1 cellular context compared by ENCODE assay signal in genomic region chr1:53732912-53733317, GRCh38.
TF ChIP-seq lines count a peak whose summit lies in the region.

No MANE protein-coding gene starts in this region.

TF ChIP-seq in HEK293, 187 proteins besides CTCF, POLR2A, EP300 and RAD21 (continued from another document):
- TF ChIP-seq, protein P1, sequence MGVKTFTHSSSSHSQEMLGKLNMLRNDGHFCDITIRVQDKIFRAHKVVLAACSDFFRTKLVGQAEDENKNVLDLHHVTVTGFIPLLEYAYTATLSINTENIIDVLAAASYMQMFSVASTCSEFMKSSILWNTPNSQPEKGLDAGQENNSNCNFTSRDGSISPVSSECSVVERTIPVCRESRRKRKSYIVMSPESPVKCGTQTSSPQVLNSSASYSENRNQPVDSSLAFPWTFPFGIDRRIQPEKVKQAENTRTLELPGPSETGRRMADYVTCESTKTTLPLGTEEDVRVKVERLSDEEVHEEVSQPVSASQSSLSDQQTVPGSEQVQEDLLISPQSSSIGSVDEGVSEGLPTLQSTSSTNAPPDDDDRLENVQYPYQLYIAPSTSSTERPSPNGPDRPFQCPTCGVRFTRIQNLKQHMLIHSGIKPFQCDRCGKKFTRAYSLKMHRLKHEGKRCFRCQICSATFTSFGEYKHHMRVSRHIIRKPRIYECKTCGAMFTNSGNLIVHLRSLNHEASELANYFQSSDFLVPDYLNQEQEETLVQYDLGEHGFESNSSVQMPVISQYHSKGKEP (tag by site-specific recombination; IDR thresholded peaks at IDR 0.05) = no peak
- TF ChIP-seq, protein P2, sequence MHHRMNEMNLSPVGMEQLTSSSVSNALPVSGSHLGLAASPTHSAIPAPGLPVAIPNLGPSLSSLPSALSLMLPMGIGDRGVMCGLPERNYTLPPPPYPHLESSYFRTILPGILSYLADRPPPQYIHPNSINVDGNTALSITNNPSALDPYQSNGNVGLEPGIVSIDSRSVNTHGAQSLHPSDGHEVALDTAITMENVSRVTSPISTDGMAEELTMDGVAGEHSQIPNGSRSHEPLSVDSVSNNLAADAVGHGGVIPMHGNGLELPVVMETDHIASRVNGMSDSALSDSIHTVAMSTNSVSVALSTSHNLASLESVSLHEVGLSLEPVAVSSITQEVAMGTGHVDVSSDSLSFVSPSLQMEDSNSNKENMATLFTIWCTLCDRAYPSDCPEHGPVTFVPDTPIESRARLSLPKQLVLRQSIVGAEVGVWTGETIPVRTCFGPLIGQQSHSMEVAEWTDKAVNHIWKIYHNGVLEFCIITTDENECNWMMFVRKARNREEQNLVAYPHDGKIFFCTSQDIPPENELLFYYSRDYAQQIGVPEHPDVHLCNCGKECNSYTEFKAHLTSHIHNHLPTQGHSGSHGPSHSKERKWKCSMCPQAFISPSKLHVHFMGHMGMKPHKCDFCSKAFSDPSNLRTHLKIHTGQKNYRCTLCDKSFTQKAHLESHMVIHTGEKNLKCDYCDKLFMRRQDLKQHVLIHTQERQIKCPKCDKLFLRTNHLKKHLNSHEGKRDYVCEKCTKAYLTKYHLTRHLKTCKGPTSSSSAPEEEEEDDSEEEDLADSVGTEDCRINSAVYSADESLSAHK (tag by site-specific recombination; IDR thresholded peaks at IDR 0.05) = peak; percentile 64; the same call in 1 of the 2 replicates
- TF ChIP-seq HOXA7 (CRISPR knock-in tag; IDR thresholded peaks at IDR 0.05; ENCODE audit: borderline replicate concordance) (no peak), ZNF677 (tag by site-specific recombination; IDR thresholded peaks at IDR 0.05) (no peak), ZNF513 (tag by site-specific recombination; IDR thresholded peaks at IDR 0.05) (no peak), ZNF416 (tag by site-specific recombination; IDR thresholded peaks at IDR 0.05) (no peak), ZNF664 (tag by site-specific recombination; IDR thresholded peaks at IDR 0.05) (no peak), ZNF521 (tag by site-specific recombination; IDR thresholded peaks at IDR 0.05) (no peak), ZBTB20 (tag by site-specific recombination; IDR thresholded peaks at IDR 0.05) (no peak), ZNF341 (tag by site-specific recombination; IDR thresholded peaks at IDR 0.05; ENCODE audit: low read depth) (no peak), ZSCAN23 (tag by site-specific recombination; IDR thresholded peaks at IDR 0.05) (no peak), ZNF530 (tag by site-specific recombination; IDR thresholded peaks at IDR 0.05; ENCODE audit: low read depth) (no peak), OSR2 (tag by site-specific recombination; IDR thresholded peaks at IDR 0.05) (peak; percentile 36; the same call in 1 of the 2 replicates), ZNF621 (tag by site-specific recombination; IDR thresholded peaks at IDR 0.05) (no peak), ZFP69B (tag by site-specific recombination; IDR thresholded peaks at IDR 0.05) (no peak), MYNN (tag by site-specific recombination; IDR thresholded peaks at IDR 0.05; ENCODE audit: borderline replicate concordance) (no peak), ZNF792 (tag by site-specific recombination; IDR thresholded peaks at IDR 0.05) (no peak), ZBTB7A (tag by site-specific recombination; IDR thresholded peaks at IDR 0.05; ENCODE audit: low read depth) (no peak), ZNF658 (tag by site-specific recombination; IDR thresholded peaks at IDR 0.05) (no peak), IKZF3 (tag by site-specific recombination; IDR thresholded peaks at IDR 0.05) (peak; percentile 83), GFI1B (tag by site-specific recombination; IDR thresholded peaks at IDR 0.05) (no peak), GLIS1 (tag by site-specific recombination; IDR thresholded peaks at IDR 0.05) (no peak), ZNF768 (tag by site-specific recombination; IDR thresholded peaks at IDR 0.05) (no peak), HOXC10 (CRISPR knock-in tag; IDR thresholded peaks at IDR 0.05) (no peak), HOXD13 (CRISPR knock-in tag; IDR thresholded peaks at IDR 0.05; ENCODE audit: borderline replicate concordance) (no peak), ZNF777 (tag by site-specific recombination; IDR thresholded peaks at IDR 0.05; ENCODE audit: borderline replicate concordance) (no peak), ZNF155 (tag by site-specific recombination; IDR thresholded peaks at IDR 0.05) (no peak), ZNF184 (tag by site-specific recombination; IDR thresholded peaks at IDR 0.05) (no peak), ZNF391 (tag by site-specific recombination; IDR thresholded peaks at IDR 0.05; ENCODE audit: borderline replicate concordance, low read depth) (peak; percentile 41; the same call in 1 of the 2 replicates), ZNF2 (tag by site-specific recombination; IDR thresholded peaks at IDR 0.05) (peak; percentile 30; the same call in 1 of the 2 replicates)
- TF ChIP-seq, protein P3, sequence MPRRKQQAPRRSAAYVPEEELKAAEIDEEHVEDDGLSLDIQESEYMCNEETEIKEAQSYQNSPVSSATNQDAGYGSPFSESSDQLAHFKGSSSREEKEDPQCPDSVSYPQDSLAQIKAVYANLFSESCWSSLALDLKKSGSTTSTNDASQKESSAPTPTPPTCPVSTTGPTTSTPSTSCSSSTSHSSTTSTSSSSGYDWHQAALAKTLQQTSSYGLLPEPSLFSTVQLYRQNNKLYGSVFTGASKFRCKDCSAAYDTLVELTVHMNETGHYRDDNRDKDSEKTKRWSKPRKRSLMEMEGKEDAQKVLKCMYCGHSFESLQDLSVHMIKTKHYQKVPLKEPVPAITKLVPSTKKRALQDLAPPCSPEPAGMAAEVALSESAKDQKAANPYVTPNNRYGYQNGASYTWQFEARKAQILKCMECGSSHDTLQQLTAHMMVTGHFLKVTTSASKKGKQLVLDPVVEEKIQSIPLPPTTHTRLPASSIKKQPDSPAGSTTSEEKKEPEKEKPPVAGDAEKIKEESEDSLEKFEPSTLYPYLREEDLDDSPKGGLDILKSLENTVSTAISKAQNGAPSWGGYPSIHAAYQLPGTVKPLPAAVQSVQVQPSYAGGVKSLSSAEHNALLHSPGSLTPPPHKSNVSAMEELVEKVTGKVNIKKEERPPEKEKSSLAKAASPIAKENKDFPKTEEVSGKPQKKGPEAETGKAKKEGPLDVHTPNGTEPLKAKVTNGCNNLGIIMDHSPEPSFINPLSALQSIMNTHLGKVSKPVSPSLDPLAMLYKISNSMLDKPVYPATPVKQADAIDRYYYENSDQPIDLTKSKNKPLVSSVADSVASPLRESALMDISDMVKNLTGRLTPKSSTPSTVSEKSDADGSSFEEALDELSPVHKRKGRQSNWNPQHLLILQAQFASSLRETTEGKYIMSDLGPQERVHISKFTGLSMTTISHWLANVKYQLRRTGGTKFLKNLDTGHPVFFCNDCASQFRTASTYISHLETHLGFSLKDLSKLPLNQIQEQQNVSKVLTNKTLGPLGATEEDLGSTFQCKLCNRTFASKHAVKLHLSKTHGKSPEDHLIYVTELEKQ (tag by site-specific recombination; IDR thresholded peaks at IDR 0.05; ENCODE audit: borderline replicate concordance) = no peak
- TF ChIP-seq, protein P4, sequence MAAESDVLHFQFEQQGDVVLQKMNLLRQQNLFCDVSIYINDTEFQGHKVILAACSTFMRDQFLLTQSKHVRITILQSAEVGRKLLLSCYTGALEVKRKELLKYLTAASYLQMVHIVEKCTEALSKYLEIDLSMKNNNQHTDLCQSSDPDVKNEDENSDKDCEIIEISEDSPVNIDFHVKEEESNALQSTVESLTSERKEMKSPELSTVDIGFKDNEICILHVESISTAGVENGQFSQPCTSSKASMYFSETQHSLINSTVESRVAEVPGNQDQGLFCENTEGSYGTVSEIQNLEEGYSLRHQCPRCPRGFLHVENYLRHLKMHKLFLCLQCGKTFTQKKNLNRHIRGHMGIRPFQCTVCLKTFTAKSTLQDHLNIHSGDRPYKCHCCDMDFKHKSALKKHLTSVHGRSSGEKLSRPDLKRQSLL (tag by site-specific recombination; IDR thresholded peaks at IDR 0.05) = no peak
- TF ChIP-seq, protein P5, sequence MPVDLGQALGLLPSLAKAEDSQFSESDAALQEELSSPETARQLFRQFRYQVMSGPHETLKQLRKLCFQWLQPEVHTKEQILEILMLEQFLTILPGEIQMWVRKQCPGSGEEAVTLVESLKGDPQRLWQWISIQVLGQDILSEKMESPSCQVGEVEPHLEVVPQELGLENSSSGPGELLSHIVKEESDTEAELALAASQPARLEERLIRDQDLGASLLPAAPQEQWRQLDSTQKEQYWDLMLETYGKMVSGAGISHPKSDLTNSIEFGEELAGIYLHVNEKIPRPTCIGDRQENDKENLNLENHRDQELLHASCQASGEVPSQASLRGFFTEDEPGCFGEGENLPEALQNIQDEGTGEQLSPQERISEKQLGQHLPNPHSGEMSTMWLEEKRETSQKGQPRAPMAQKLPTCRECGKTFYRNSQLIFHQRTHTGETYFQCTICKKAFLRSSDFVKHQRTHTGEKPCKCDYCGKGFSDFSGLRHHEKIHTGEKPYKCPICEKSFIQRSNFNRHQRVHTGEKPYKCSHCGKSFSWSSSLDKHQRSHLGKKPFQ (tag by site-specific recombination; IDR thresholded peaks at IDR 0.05) = no peak
- TF ChIP-seq, protein P6, sequence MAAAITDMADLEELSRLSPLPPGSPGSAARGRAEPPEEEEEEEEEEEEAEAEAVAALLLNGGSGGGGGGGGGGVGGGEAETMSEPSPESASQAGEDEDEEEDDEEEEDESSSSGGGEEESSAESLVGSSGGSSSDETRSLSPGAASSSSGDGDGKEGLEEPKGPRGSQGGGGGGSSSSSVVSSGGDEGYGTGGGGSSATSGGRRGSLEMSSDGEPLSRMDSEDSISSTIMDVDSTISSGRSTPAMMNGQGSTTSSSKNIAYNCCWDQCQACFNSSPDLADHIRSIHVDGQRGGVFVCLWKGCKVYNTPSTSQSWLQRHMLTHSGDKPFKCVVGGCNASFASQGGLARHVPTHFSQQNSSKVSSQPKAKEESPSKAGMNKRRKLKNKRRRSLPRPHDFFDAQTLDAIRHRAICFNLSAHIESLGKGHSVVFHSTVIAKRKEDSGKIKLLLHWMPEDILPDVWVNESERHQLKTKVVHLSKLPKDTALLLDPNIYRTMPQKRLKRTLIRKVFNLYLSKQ (tag by site-specific recombination; IDR thresholded peaks at IDR 0.05; ENCODE audit: borderline replicate concordance) = no peak
